Comparison of ENCODE assay signal across 31 cellular contexts in the genomic region with DNA sequence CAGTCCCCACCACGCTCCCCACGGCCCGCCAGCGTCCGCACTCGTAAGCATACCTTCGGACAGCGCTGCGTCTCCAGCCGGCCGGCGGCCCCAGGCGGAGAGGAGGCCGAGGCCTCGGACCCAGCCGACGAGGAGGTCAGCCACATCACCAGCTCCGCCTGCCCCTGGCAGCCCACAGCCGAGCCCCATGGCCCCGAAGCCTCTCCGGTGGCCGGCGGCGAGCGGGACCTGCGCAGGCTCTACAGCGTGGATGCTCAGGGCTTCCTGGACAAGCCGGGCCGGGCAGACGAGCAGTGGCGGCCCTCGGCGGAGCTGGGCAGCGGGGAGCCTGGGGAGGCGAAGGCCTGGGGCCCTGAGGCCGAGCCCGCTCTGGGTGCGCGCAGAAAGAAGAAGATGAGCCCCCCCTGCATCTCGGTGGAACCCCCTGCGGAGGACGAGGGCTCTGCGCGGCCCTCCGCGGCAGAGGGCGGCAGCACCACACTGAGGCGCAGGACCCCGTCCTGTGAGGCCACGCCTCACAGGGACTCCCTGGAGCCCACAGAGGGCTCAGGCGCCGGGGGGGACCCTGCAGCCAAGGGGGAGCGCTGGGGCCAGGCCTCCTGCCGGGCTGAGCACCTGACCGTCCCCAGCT. TPM values are rescaled to one million over a fixed set of nuclear protein-coding genes. Genes with fewer than 3 reads are reported as not detected.
"Had no signal": no experiment of that assay in that cellular context is flagged by ENCODE, and none has a peak within 500 bp of the region (broad histone marks: within the 10 kb centered on the region; RNA-seq: fewer than 3 reads in every experiment).

No MANE protein-coding gene starts in this region.

- H3K27me3 ChIP-seq: dorsolateral prefrontal cortex, heart right ventricle had no signal

- H3K36me3 ChIP-seq: gastrocnemius medialis, heart right ventricle, left lung, lower lobe of right lung had no signal

- H3K4me1 ChIP-seq: esophagus squamous epithelium, gastrocnemius medialis, heart right ventricle, left lung, lower lobe of right lung had no signal

- H3K9me3 ChIP-seq: esophagus squamous epithelium, gastrocnemius medialis, heart right ventricle, left lung, lower lobe of right lung, mucosa of descending colon had no signal

- H3K27ac ChIP-seq: coronary artery, dorsolateral prefrontal cortex, esophagus squamous epithelium, gastrocnemius medialis, heart right ventricle, left lung, lower lobe of right lung had no signal

- FAIRE-seq: colon, endothelial cell of umbilical vein, islet of Langerhans, keratinocyte had no signal

- H3K4me3 ChIP-seq: coronary artery, dorsolateral prefrontal cortex, esophagus squamous epithelium, gastrocnemius medialis, heart right ventricle, left lung, lower lobe of right lung, mucosa of descending colon had no signal

- DNase-seq: dermis blood vessel endothelial cell; dorsolateral prefrontal cortex; effector CD4-positive, alpha-beta T cell; effector memory CD4-positive, alpha-beta T cell; esophagus squamous epithelium; foreskin fibroblast; foreskin melanocyte; gastrocnemius medialis; glutamatergic neuron; heart right ventricle; hippocampal formation; left cardiac atrium; left lung; left ventricle myocardium superior; lower lobe of right lung; mesenchymal stem cell; mucosa of descending colon; naive B cell had no signal

- ATAC-seq: esophagus mucosa, gastrocnemius medialis, heart right ventricle, left cardiac atrium, left lung, left ventricle myocardium superior, lower lobe of right lung, mucosa of descending colon had no signal

RNA-seq across cellular contexts. Expression of a gene that starts 4.9 kb away (rescaled TPM):
- total RNA-seq: dermis blood vessel endothelial cell, dorsolateral prefrontal cortex, endothelial cell of umbilical vein, epithelial cell of proximal tubule, glomerular endothelial cell, kidney epithelial cell, left ventricle myocardium superior, lung microvascular endothelial cell, mesenteric fat pad, mesothelial cell of epicardium, myocyte had no signal
- polyA plus RNA-seq: endothelial cell of umbilical vein, keratinocyte had no signal

RNA-seq across cellular contexts. Expression of a gene that starts 9.8 kb away (rescaled TPM):
- total RNA-seq: dermis blood vessel endothelial cell, endothelial cell of umbilical vein, epithelial cell of proximal tubule, glomerular endothelial cell, kidney epithelial cell, lung microvascular endothelial cell, mesothelial cell of epicardium, myocyte had no signal
- polyA plus RNA-seq: endothelial cell of umbilical vein, keratinocyte had no signal

RNA-seq across cellular contexts. Expression of a gene that starts 20.3 kb away (rescaled TPM):
- total RNA-seq: dermis blood vessel endothelial cell, endothelial cell of umbilical vein, epithelial cell of proximal tubule, glomerular endothelial cell, kidney epithelial cell, lung microvascular endothelial cell, mesothelial cell of epicardium, myocyte had no signal
- polyA plus RNA-seq: endothelial cell of umbilical vein, keratinocyte had no signal

RNA-seq across cellular contexts. Expression of a gene that starts 35.7 kb away (rescaled TPM):
- total RNA-seq: dermis blood vessel endothelial cell, endothelial cell of umbilical vein, epithelial cell of proximal tubule, esophagus mucosa, glomerular endothelial cell, kidney epithelial cell, lung microvascular endothelial cell, mesenteric fat pad, mesothelial cell of epicardium, myocyte had no signal
- polyA plus RNA-seq: endothelial cell of umbilical vein, keratinocyte had no signal
